Comparison of ENCODE assay signal across 16 cellular contexts in the genomic region with DNA sequence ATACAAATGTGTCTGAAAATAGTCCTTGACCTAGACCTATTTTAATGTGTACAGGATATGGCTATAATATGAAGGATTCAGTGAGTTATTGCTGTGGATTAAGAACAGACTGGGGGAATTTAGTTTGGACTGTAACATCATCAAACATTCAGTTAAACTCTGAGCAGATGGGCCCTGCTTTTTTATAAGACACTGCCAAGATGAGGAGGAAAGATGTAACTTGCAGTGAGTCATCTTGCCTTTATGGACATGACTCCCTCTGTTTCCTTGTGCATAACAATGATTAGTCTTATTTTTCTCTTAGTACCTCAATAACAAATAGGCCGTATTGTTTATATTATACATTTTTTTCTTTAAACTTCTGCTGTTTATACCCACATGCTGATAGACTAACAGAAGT. TPM values are rescaled to one million over a fixed set of nuclear protein-coding genes. Genes with fewer than 3 reads are reported as not detected.
DNase-seq lines count a peak whose midpoint lies in the region; ATAC-seq and TF ChIP-seq lines count a peak whose summit lies in the region.
"Had no signal": no experiment of that assay in that cellular context is flagged by ENCODE, and none has a peak within 500 bp of the region (broad histone marks: within the 10 kb centered on the region; RNA-seq: fewer than 3 reads in every experiment).

No MANE protein-coding gene starts in this region.

- H3K36me3 ChIP-seq in BJ (ENCODE audit: control insufficient read depth, insufficient read depth, low read length) (no peaks in the 10 kb centered on the region), mesenchymal stem cell (ENCODE audit: control insufficient read depth in 1 of 2, insufficient read depth in 2 of 2, low read depth in 1 of 2, low read length in 2 of 2) (no peaks in the 10 kb centered on the region)

- no peak overlapping the region for H2BK15ac ChIP-seq in mesenchymal stem cell (ENCODE audit: low read depth, poor library complexity, severe bottlenecking)

- no peak overlapping the region for H2AFZ ChIP-seq in mesenchymal stem cell (ENCODE audit: low read depth, low read length)
- H2AFZ ChIP-seq: parathyroid adenoma had no signal

- no peak for ATAC-seq in GM21381 (IDR thresholded peaks at IDR 0.05; ENCODE audit: unreplicated experiment)
- no peak for ATAC-seq in GM18861 (IDR thresholded peaks at IDR 0.05; ENCODE audit: unreplicated experiment)
- no peak for ATAC-seq in sciatic nerve
- ATAC-seq: CD8-positive, alpha-beta T cell; left ventricle myocardium superior had no signal

- no peak overlapping the region for H4K8ac ChIP-seq in mesenchymal stem cell (ENCODE audit: low read length)

- H3K9ac ChIP-seq in mesenchymal stem cell (ENCODE audit: low read length) = peak overlapping the region; percentile 28
- H3K9ac ChIP-seq: parathyroid adenoma had no signal

- TF ChIP-seq CTCF in BJ (IDR thresholded peaks at IDR 0.05; ENCODE audit: insufficient read depth, low read depth, low read length) (no peak), choroid plexus epithelial cell (conservative IDR thresholded peaks at IDR 0.05; ENCODE audit: low read depth, low read length) (no peak), GM10266 (IDR thresholded peaks at IDR 0.05; ENCODE audit: control insufficient read depth, insufficient read depth, low read depth, missing control alignments) (no peak)

- H2BK5ac ChIP-seq in mesenchymal stem cell (ENCODE audit: low read depth, low read length, poor library complexity, severe bottlenecking) = no peak overlapping the region

- H3K4me1 ChIP-seq in mesenchymal stem cell (ENCODE audit: control insufficient read depth, insufficient read depth, low read depth, low read length) = no peaks in the 10 kb centered on the region
- H3K4me1 ChIP-seq: parathyroid adenoma had no signal

- no peak overlapping the region for H2BK120ac ChIP-seq in mesenchymal stem cell (ENCODE audit: low read depth, low read length)

- no peak overlapping the region for H3K4ac ChIP-seq in mesenchymal stem cell (ENCODE audit: low read depth in 1 of 2, low read length in 2 of 2)

- no peak overlapping the region for H2AK5ac ChIP-seq in mesenchymal stem cell (ENCODE audit: low read length, severe bottlenecking)

- H3K4me3 ChIP-seq in BJ (ENCODE audit: low read depth, low read length) (no peak overlapping the region), choroid plexus epithelial cell (ENCODE audit: low read depth, low read length) (no peak overlapping the region), mesenchymal stem cell (ENCODE audit: insufficient read depth in 1 of 2, low read depth in 1 of 2, low read length in 2 of 2) (no peak overlapping the region)

- POLR2A ChIA-PET in BJ (lab: Charles Lee) = no interaction called here

- H3K23ac ChIP-seq in mesenchymal stem cell (ENCODE audit: low read length in 2 of 2) = no peak overlapping the region

- no peaks in the 10 kb centered on the region for H3K9me3 ChIP-seq in mesenchymal stem cell (ENCODE audit: control insufficient read depth, low read length)

- peak; percentile 89 for DNase-seq in BJ (ENCODE audit: low read depth)
- peak; percentile 11 for DNase-seq in LoVo (ENCODE audit: low spot score)
- DNase-seq in choroid plexus epithelial cell (ENCODE audit: low read depth) = peak; percentile 64
- DNase-seq in mesenchymal stem cell = peak; percentile 6
- no peak for DNase-seq in GM10266 (ENCODE audit: extremely low spot score)
- DNase-seq in sciatic nerve (ENCODE audit: low spot score) = no peak
- DNase-seq: activated CD4-positive, alpha-beta T cell treated with anti-CD3 and anti-CD28 coated beads, Interleukin-2, amount 50 U/mL, for 1 hour; CD8-positive, alpha-beta T cell; left ventricle myocardium superior; NCI-H1436 treated with DMSO at 0.1 percent for 48 hours; stimulated activated CD4-positive, alpha-beta T cell treated with anti-CD3 and anti-CD28 coated beads, Interleukin-2, amount 100 ng/mL, for 48 hours; SW 1271 had no signal

- no peak overlapping the region for H3K27ac ChIP-seq in mesenchymal stem cell (ENCODE audit: low read length, poor library complexity, severe bottlenecking)
- H3K27ac ChIP-seq: parathyroid adenoma had no signal

- no peak overlapping the region for H3K18ac ChIP-seq in mesenchymal stem cell (ENCODE audit: low read depth in 1 of 2, low read length in 2 of 2)

- intact Hi-C loops in sciatic nerve (cut with DNase I) = no loop called here

- no peak overlapping the region for H3K14ac ChIP-seq in mesenchymal stem cell (ENCODE audit: low read length in 2 of 2)

- no peaks in the 10 kb centered on the region for H3K79me1 ChIP-seq in mesenchymal stem cell (replicated peaks; ENCODE audit: low read length, poor library complexity, severe bottlenecking)

- H3K4me2 ChIP-seq in mesenchymal stem cell (ENCODE audit: low read length, poor library complexity, severe bottlenecking) = no peak overlapping the region

- no peak overlapping the region for H4K91ac ChIP-seq in mesenchymal stem cell (ENCODE audit: low read length)

- WGBS in mesenchymal stem cell = no CpG with 5 or more reads among the region's 1 CpG

- CTCF ChIA-PET in BJ (lab: Yijun Ruan, JAX) = no interaction called here

- H3K27me3 ChIP-seq in BJ (ENCODE audit: control insufficient read depth, insufficient read depth, low read length) = no peaks in the 10 kb centered on the region
- H3K27me3 ChIP-seq in mesenchymal stem cell (ENCODE audit: control insufficient read depth in 1 of 2, insufficient read depth in 1 of 2, low read length in 2 of 2) = no peaks in the 10 kb centered on the region

- H2BK12ac ChIP-seq in mesenchymal stem cell (ENCODE audit: low read length in 2 of 2) = no peak overlapping the region

RNA-seq across cellular contexts. Expression of a gene that starts 12.2 kb away (rescaled TPM):
- not detected in 2 replicates for polyA plus RNA-seq in BJ (2011; rRNA removed)
- not detected in 2 replicates for polyA minus RNA-seq in BJ (2011; rRNA and poly(A)+ RNA removed)
- not detected for polyA plus RNA-seq in mesenchymal stem cell (2013, experiment 1 of 2)
- not detected for polyA plus RNA-seq in mesenchymal stem cell (2013, experiment 2 of 2)
- total RNA-seq in sciatic nerve = not detected
- total RNA-seq: CD8-positive, alpha-beta T cell; HT-29; left ventricle myocardium superior had no signal

RNA-seq across cellular contexts. Expression of a gene that starts 48.9 kb away (rescaled TPM):
- polyA plus RNA-seq in BJ (2011; rRNA removed) = 18.0 and 30.4 TPM in 2 replicates
- 14.2 and 17.6 TPM in 2 replicates for polyA minus RNA-seq in BJ (2011; rRNA and poly(A)+ RNA removed)
- polyA plus RNA-seq in mesenchymal stem cell (2013, experiment 1 of 2) = 25.4 TPM
- 22.3 TPM for polyA plus RNA-seq in mesenchymal stem cell (2013, experiment 2 of 2)
- 59.2 TPM for total RNA-seq in sciatic nerve

Comparison
In these comparisons a context has a peak if more than half of its experiments do, and no peak if none do; other contexts are left out.
1. DNase-seq: peak in BJ (single experiment), LoVo (single experiment), choroid plexus epithelial cell (single experiment) and mesenchymal stem cell (single experiment); none in GM10266 (single experiment) and sciatic nerve (single experiment).